In genomic region chr9:133428579-133429215, GRCh38 we compare ENCODE assay signal across 9 cellular contexts. TPM values are rescaled to one million over a fixed set of nuclear protein-coding genes. Genes with fewer than 3 reads are reported as not detected.
DNase-seq lines count a peak whose midpoint lies in the region; ATAC-seq and TF ChIP-seq lines count a peak whose summit lies in the region.
"Had no signal": no experiment of that assay in that cellular context is flagged by ENCODE, and none has a peak within 500 bp of the region (broad histone marks: within the 10 kb centered on the region; RNA-seq: fewer than 3 reads in every experiment).

No MANE protein-coding gene starts in this region.

- H3K27ac Mint-ChIP-seq in endothelial cell (ENCODE audit: unreplicated experiment), result no peak overlapping the region
- H3K27ac Mint-ChIP-seq in nephron progenitor cell, result no peak overlapping the region

- H3K4me1 Mint-ChIP-seq in endothelial cell (ENCODE audit: unreplicated experiment) (peaks cover 2% of the 10 kb centered on the region), nephron progenitor cell (peaks cover 6% of the 10 kb centered on the region)

- TF ChIP-seq CTCF in endothelial cell (IDR thresholded peaks at IDR 0.05; ENCODE audit: unreplicated experiment) (no peak), nephron progenitor cell (IDR thresholded peaks at IDR 0.05) (no peak)

- H3K27ac ChIP-seq in substantia nigra (ENCODE audit: low read depth, low read length, poor library complexity, severe bottlenecking), result no peak overlapping the region

- no peak overlapping the region for H3K4me3 ChIP-seq in MG63

- H3K27me3 Mint-ChIP-seq in endothelial cell (ENCODE audit: unreplicated experiment), result peaks cover 4% of the 10 kb centered on the region
- peaks cover 44% of the 10 kb centered on the region for H3K27me3 Mint-ChIP-seq in nephron progenitor cell (ENCODE audit: low read depth, poor library complexity)

- TF ChIP-seq RAD21 in Ishikawa (IDR thresholded peaks at IDR 0.05; ENCODE audit: low read depth), result no peak

- TF ChIP-seq EP300 in Ishikawa (IDR thresholded peaks at IDR 0.05; ENCODE audit: borderline replicate concordance), result no peak

- H3K4me3 Mint-ChIP-seq in endothelial cell (ENCODE audit: unreplicated experiment) (no peak overlapping the region), nephron progenitor cell (no peak overlapping the region)

- ATAC-seq in HG03025 (IDR thresholded peaks at IDR 0.05; ENCODE audit: low FRiP score, unreplicated experiment), result no peak

- no peaks in the 10 kb centered on the region for H3K27me3 ChIP-seq in MG63

- no peaks in the 10 kb centered on the region for H3K9me3 ChIP-seq in MG63

- H3K36me3 ChIP-seq in MG63, result no peaks in the 10 kb centered on the region

- DNase-seq in DMS53 (lab: John Stamatoyannopoulos, UW), result peak; percentile 92
- peak; percentile 40 for DNase-seq in endothelial cell (ENCODE audit: low spot score)
- DNase-seq in nephron progenitor cell, result peak; percentile 72
- DNase-seq in substantia nigra (lab: John Stamatoyannopoulos, UW), result no peak
- no peak for DNase-seq in stimulated activated CD4-positive, alpha-beta T cell treated with anti-CD3 and anti-CD28 coated beads, Interleukin-12 subunit alpha, Interleukin-12 subunit beta, amount 100 ng/mL, for 4 hours
- DNase-seq in MG63, result no peak
- DNase-seq: KBM-7 had no signal

- H3K9me3 Mint-ChIP-seq in endothelial cell (ENCODE audit: unreplicated experiment) (no peaks in the 10 kb centered on the region), nephron progenitor cell (peaks cover 17% of the 10 kb centered on the region)

- H3K36me3 Mint-ChIP-seq in endothelial cell (ENCODE audit: low read depth, unreplicated experiment) (peaks cover 4% of the 10 kb centered on the region), nephron progenitor cell (ENCODE audit: low read depth) (peaks cover 18% of the 10 kb centered on the region)

TF ChIP-seq in Ishikawa, 13 proteins besides CTCF, POLR2A, EP300 and RAD21:
- 0 out of 2 replicates have a peak, but pooled peaks have one; percentile 84 for TF ChIP-seq ZBTB7A (IDR thresholded peaks at IDR 0.05; ENCODE audit: low read depth)
- peak; percentile 84 for TF ChIP-seq USF1 (IDR thresholded peaks at IDR 0.05)
- TF ChIP-seq FOXM1 (IDR thresholded peaks at IDR 0.05; ENCODE audit: borderline replicate concordance, low read depth), result no peak
- peak; percentile 84 for TF ChIP-seq MAX (IDR thresholded peaks at IDR 0.05)

RNA-seq across cellular contexts. Expression of gene ADAMTS13, which starts 6.5 kb away (rescaled TPM):
- total RNA-seq in endothelial cell (ENCODE audit: unreplicated experiment), result 9.1 TPM
- total RNA-seq in MG63 (2014; rRNA removed; shearing (Covaris generic); ENCODE audit: low replicate concordance), result 1.1 and 2.0 TPM in 2 replicates

RNA-seq across cellular contexts. Expression of gene REXO4, which starts 10.9 kb away (rescaled TPM):
- 30.9 TPM for total RNA-seq in endothelial cell (ENCODE audit: unreplicated experiment)
- total RNA-seq in MG63 (2014; rRNA removed; shearing (Covaris generic); ENCODE audit: low replicate concordance), result 32.8 and 36.0 TPM in 2 replicates

RNA-seq across cellular contexts. Expression of gene CACFD1, which starts 31.1 kb away (rescaled TPM):
- total RNA-seq in endothelial cell (ENCODE audit: unreplicated experiment), result 34.3 TPM
- 3.9 and 5.6 TPM in 2 replicates for total RNA-seq in MG63 (2014; rRNA removed; shearing (Covaris generic); ENCODE audit: low replicate concordance)

RNA-seq across cellular contexts. Expression of gene SLC2A6, which starts 50.2 kb away (rescaled TPM):
- 32.5 TPM for total RNA-seq in endothelial cell (ENCODE audit: unreplicated experiment)
- 3.5 and 7.6 TPM in 2 replicates for total RNA-seq in MG63 (2014; rRNA removed; shearing (Covaris generic); ENCODE audit: low replicate concordance)

RNA-seq across cellular contexts. Expression of gene STKLD1, which starts 52.5 kb away (rescaled TPM):
- 0.64 TPM for total RNA-seq in endothelial cell (ENCODE audit: unreplicated experiment)
- not detected in 2 replicates for total RNA-seq in MG63 (2014; rRNA removed; shearing (Covaris generic); ENCODE audit: low replicate concordance)

Comparison
In these comparisons a context has a peak if more than half of its experiments do, and no peak if none do; other contexts are left out.
1. DNase-seq: peak in DMS53 (single experiment), endothelial cell (single experiment) and nephron progenitor cell (single experiment); none in substantia nigra (0 of 49), stimulated activated CD4-positive, alpha-beta T cell treated with anti-CD3 and anti-CD28 coated beads, Interleukin-12 subunit alpha, Interleukin-12 subunit beta, amount 100 ng/mL, for 4 hours (single experiment) and MG63 (single experiment).